In genomic region chr1:108745980-108746381, GRCh38 we compare ENCODE assay signal across 8 cellular contexts. TPM values are rescaled to one million over a fixed set of nuclear protein-coding genes. Genes with fewer than 3 reads are reported as not detected.
DNase-seq lines count a peak whose midpoint lies in the region; ATAC-seq and TF ChIP-seq lines count a peak whose summit lies in the region.

No MANE protein-coding gene starts in this region.

- no peaks in the 10 kb centered on the region for H3K9me3 ChIP-seq in H9 (ENCODE audit: control insufficient read depth, low read depth, low read length)
- H3K9me3 ChIP-seq in gastroesophageal sphincter = no peaks in the 10 kb centered on the region
- H3K9me3 ChIP-seq in skeletal muscle satellite cell (replicated peaks; ENCODE audit: low read length) = no peaks in the 10 kb centered on the region

- no peak overlapping the region for H3K14ac ChIP-seq in H9 (ENCODE audit: insufficient read depth, low read length)

- no peak overlapping the region for H4K5ac ChIP-seq in H9 (ENCODE audit: insufficient read length, low read depth, low read length)

- H3K9ac ChIP-seq in H9 (ENCODE audit: extremely low read depth, insufficient read length, low read length) (no peak overlapping the region), skeletal muscle satellite cell (ENCODE audit: low read depth, low read length) (no peak overlapping the region)

- no peak overlapping the region for H2BK15ac ChIP-seq in H9 (ENCODE audit: low read depth, low read length)

- no peak overlapping the region for H3K18ac ChIP-seq in H9 (ENCODE audit: insufficient read length, low read depth, low read length)

- no peaks in the 10 kb centered on the region for H3K9me3 Mint-ChIP-seq in H9

- H3K79me1 ChIP-seq in H9 (ENCODE audit: insufficient read depth, low read depth, low read length, poor library complexity, severe bottlenecking) = no peaks in the 10 kb centered on the region

- no peak overlapping the region for H2AK5ac ChIP-seq in H9 (ENCODE audit: insufficient read length, low read length)

- WGBS in H9 (ENCODE audit: extremely low coverage, insufficient read length, low lambda C conversion rate) = no CpG with 5 or more reads among the region's 3 CpGs
- 20 to 33% methylated on average over 3 of the region's 3 CpGs for WGBS in gastroesophageal sphincter (ENCODE audit: low coverage in 1 of 2), 2 donors

- TF ChIP-seq EP300 in gastroesophageal sphincter (IDR thresholded peaks at IDR 0.05) = no peak

- H3K4me1 Mint-ChIP-seq in H9 = peaks cover 16% of the 10 kb centered on the region in 2 experiments

- peaks cover 10% of the 10 kb centered on the region for H3K27me3 Mint-ChIP-seq in H9 (ENCODE audit: low read depth)

- H3K56ac ChIP-seq in H9 (ENCODE audit: insufficient read length, low read depth, low read length) = no peak overlapping the region

- no peaks in the 10 kb centered on the region for H4K20me1 ChIP-seq in H9 (ENCODE audit: control insufficient read depth, insufficient read depth, insufficient read length)

- H2BK120ac ChIP-seq in H9 (ENCODE audit: low read depth, low read length, poor library complexity, severe bottlenecking) = no peak overlapping the region

- no peak for DNase-seq in H9
- no peak for DNase-seq in GM13977 (ENCODE audit: low spot score)
- no peak for DNase-seq in DMS79 treated with DMSO at 0.1 percent for 48 hours (lab: John Stamatoyannopoulos, UW)

- no peak overlapping the region for H2BK5ac ChIP-seq in H9 (ENCODE audit: insufficient read length, low read length)

- H3K36me3 Mint-ChIP-seq in H9 (ENCODE audit: insufficient read depth in 1 of 3, low read depth in 3 of 3) = peaks cover 2 to 4% (median 3%) of the 10 kb centered on the region in 3 experiments; a peak in 4 of 7 replicates

- H3K4me1 ChIP-seq in H9 (ENCODE audit: insufficient read depth, low read length) (no peaks in the 10 kb centered on the region), gastroesophageal sphincter (peaks cover 0 to 37% (median 10%) of the 10 kb centered on the region in 3 donors), skeletal muscle satellite cell (ENCODE audit: control insufficient read depth, insufficient read depth, low read length) (peaks cover 3% of the 10 kb centered on the region)

- in situ Hi-C loops in GM13977 (cut with MboI; ENCODE audit: low pct_unique_long_range_greater_than_20kb, low sequenced_read_pairs, unreplicated experiment) = no loop called here

- H2BK12ac ChIP-seq in H9 (ENCODE audit: insufficient read length, low read depth, low read length) = no peak overlapping the region

- no peak overlapping the region for H4K91ac ChIP-seq in H9 (ENCODE audit: insufficient read length, low read depth, low read length)

- no peak overlapping the region for H3T11ph ChIP-seq in H9 (ENCODE audit: low read length)

- H3K36me3 ChIP-seq in gastroesophageal sphincter = no peaks in the 10 kb centered on the region
- H3K36me3 ChIP-seq in skeletal muscle satellite cell (ENCODE audit: insufficient read depth, low read length) = peaks cover 3% of the 10 kb centered on the region

- no peak overlapping the region for H3K23ac ChIP-seq in H9 (ENCODE audit: insufficient read length, low read depth, low read length)

- H2AFZ ChIP-seq in H9 (ENCODE audit: low read length) = no peak overlapping the region

- no peak overlapping the region for H3K4ac ChIP-seq in H9 (ENCODE audit: low read depth, low read length)

- no peak overlapping the region for H2BK20ac ChIP-seq in H9 (ENCODE audit: low read depth, low read length, poor library complexity, severe bottlenecking)

- no peaks in the 10 kb centered on the region for H3K27me3 ChIP-seq in H9 (ENCODE audit: insufficient read depth, low read length)
- no peaks in the 10 kb centered on the region for H3K27me3 ChIP-seq in gastroesophageal sphincter
- peaks cover 8% of the 10 kb centered on the region for H3K27me3 ChIP-seq in skeletal muscle satellite cell (ENCODE audit: control insufficient read depth, insufficient read depth, low read length)

- no peaks in the 10 kb centered on the region; the same call in 1 of the 2 replicates for H3K79me2 ChIP-seq in H9 (ENCODE audit: insufficient read depth, low read length)

- H3K23me2 ChIP-seq in H9 (ENCODE audit: insufficient read length, low read depth, low read length, poor library complexity, severe bottlenecking) = no peaks in the 10 kb centered on the region

- no peak for TF ChIP-seq POLR2A in gastroesophageal sphincter (IDR thresholded peaks at IDR 0.05)

- peak overlapping the region in 1 of 2 donors; percentile 94 for H3K4me3 ChIP-seq in gastroesophageal sphincter
- peak overlapping the region; percentile 87 for H3K4me3 ChIP-seq in skeletal muscle satellite cell (ENCODE audit: low read length)

- no peak overlapping the region for H3K27ac ChIP-seq in H9 (ENCODE audit: insufficient read length, low read depth, low read length)
- H3K27ac ChIP-seq in VCaP = peak overlapping the region; percentile 89
- peak overlapping the region in 3 of 4 donors; percentile 94 to 99 (median 97) for H3K27ac ChIP-seq in gastroesophageal sphincter

- peak overlapping the region; percentile 92 to 98 for H3K4me3 Mint-ChIP-seq in H9

- peak overlapping the region in 1 of 3 experiments; percentile 98; a peak in 1 of 7 replicates for H3K27ac Mint-ChIP-seq in H9

- TF ChIP-seq CTCF in H9 (conservative IDR thresholded peaks at IDR 0.05) (no peak), VCaP (conservative IDR thresholded peaks at IDR 0.05) (no peak), gastroesophageal sphincter (IDR thresholded peaks at IDR 0.05) (no peak), GM13977 (IDR thresholded peaks at IDR 0.05; ENCODE audit: extremely low read depth, insufficient read depth, missing control alignments) (no peak)

- H4K8ac ChIP-seq in H9 (replicated peaks; ENCODE audit: insufficient read length, low read depth, low read length) = no peak overlapping the region

- peak overlapping the region; percentile 48 for H3K4me2 ChIP-seq in H9 (ENCODE audit: insufficient read depth, insufficient read length, low read length)
- H3K4me2 ChIP-seq in skeletal muscle satellite cell (ENCODE audit: low read length) = peak overlapping the region; percentile 40

- ATAC-seq in gastroesophageal sphincter (no peak), HG03097 (IDR thresholded peaks at IDR 0.05; ENCODE audit: low FRiP score, unreplicated experiment) (no peak), HG03354 (IDR thresholded peaks at IDR 0.05; ENCODE audit: poor library complexity, severe bottlenecking, unreplicated experiment) (no peak)

RNA-seq across cellular contexts. Expression of gene STXBP3, which starts 0.5 kb away (rescaled TPM):
- total RNA-seq in H9 (2021) (29.4 and 34.1 TPM in 2 replicates), gastroesophageal sphincter (100 to 1,000 TPM in 1 of 4 donors, 10 to 100 TPM in 3; 55.8 to 154 (median 79.9) TPM)
- 40.1 and 65.3 TPM in 2 replicates for total RNA-seq in skeletal muscle satellite cell (2012; rRNA removed)

RNA-seq across cellular contexts. Expression of gene FNDC7, which starts 33.3 kb away (rescaled TPM):
- total RNA-seq in H9 (2021) (0.11 and 0.13 TPM in 2 replicates), gastroesophageal sphincter (not detected)
- total RNA-seq in skeletal muscle satellite cell (2012; rRNA removed) = under 0.01 TPM in 2 replicates

RNA-seq across cellular contexts. Expression of gene PRPF38B, which starts 53.9 kb away (rescaled TPM):
- total RNA-seq in H9 (2021) (60.0 and 60.1 TPM in 2 replicates), gastroesophageal sphincter (10 to 100 TPM; 15.2 to 37.0 (median 24.5) TPM)
- total RNA-seq in skeletal muscle satellite cell (2012; rRNA removed) = 14.7 and 17.7 TPM in 2 replicates
